Comparison of ENCODE assay signal across 9 cellular contexts in the genomic region with DNA sequence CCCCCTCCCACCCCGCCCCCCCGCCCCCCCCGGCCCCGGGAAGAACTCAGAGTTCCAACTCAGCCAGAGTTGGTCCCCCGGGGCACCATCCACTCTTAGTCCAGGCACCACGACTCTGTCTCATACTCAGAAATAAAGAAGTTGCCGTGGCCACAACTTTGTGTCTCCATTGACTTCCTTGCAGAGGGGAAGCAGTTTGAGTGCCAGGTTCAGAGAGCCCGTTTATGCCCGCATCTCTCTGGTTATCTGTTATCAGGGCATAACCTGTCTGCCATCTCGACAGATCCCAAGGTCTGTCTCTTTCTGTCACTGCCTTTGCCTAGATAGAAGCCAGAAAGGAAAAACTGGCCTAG. TPM values are rescaled to one million over a fixed set of nuclear protein-coding genes. Genes with fewer than 3 reads are reported as not detected.
DNase-seq lines count a peak whose midpoint lies in the region; ATAC-seq and TF ChIP-seq lines count a peak whose summit lies in the region.
"Had no signal": no experiment of that assay in that cellular context is flagged by ENCODE, and none has a peak within 500 bp of the region (broad histone marks: within the 10 kb centered on the region; RNA-seq: fewer than 3 reads in every experiment).

No MANE protein-coding gene starts in this region.

- DNase-seq in CD4-positive, alpha-beta memory T cell = no peak
- DNase-seq in HAP-1 (ENCODE audit: low spot score in 2 of 2) = no peak
- DNase-seq in WTC11 (ENCODE audit: low spot score) = no peak
- peak in 1 of 2 donors; percentile 11 for DNase-seq in stimulated activated effector memory CD8-positive, alpha-beta T cell treated with anti-CD3 and anti-CD28 coated beads, Interleukin-12 subunit alpha, Interleukin-12 subunit beta, amount 100 ng/mL, for 72 hours (ENCODE audit: low spot score in 2 of 2)
- no peak for DNase-seq in NCI-H1105 (lab: John Stamatoyannopoulos, UW)
- DNase-seq in DMS114 treated with DMSO at 0.1 percent for 48 hours (lab: John Stamatoyannopoulos, UW; ENCODE audit: unreplicated experiment) = no peak

- peaks cover 13 to 38% of the 10 kb centered on the region in 2 donors for H3K36me3 Mint-ChIP-seq in CD4-positive, alpha-beta memory T cell
- H3K36me3 Mint-ChIP-seq in WTC11 = peaks cover 26% of the 10 kb centered on the region
- H3K36me3 Mint-ChIP-seq in stimulated activated effector memory CD8-positive, alpha-beta T cell treated with anti-CD3 and anti-CD28 coated beads, Interleukin-12 subunit alpha, Interleukin-12 subunit beta, amount 100 ng/mL, for 72 hours = peaks cover 65% of the 10 kb centered on the region

- H3K4me3 Mint-ChIP-seq in CD4-positive, alpha-beta memory T cell = peak overlapping the region; percentile 93 to 99 (median 97)
- peak overlapping the region; percentile 88 for H3K4me3 Mint-ChIP-seq in WTC11
- H3K4me3 Mint-ChIP-seq in stimulated activated effector memory CD8-positive, alpha-beta T cell treated with anti-CD3 and anti-CD28 coated beads, Interleukin-12 subunit alpha, Interleukin-12 subunit beta, amount 100 ng/mL, for 72 hours = peak overlapping the region; percentile 86

- intact Hi-C loops in CD4-positive, alpha-beta memory T cell (cut with micrococcal nuclease) = no loop called here

- CTCF ChIA-PET in CD4-positive, alpha-beta memory T cell (lab: Charles Lee; ENCODE audit: partially characterized antibody) = interaction anchor here (0.9 to 1.2 kb wide), 3 partner anchors 41 to 123 kb away, joined by 3 to 5 read pairs (median 3); no protein-coding TSS in a partner anchor
- CTCF ChIA-PET in WTC11 (lab: Charles Lee) = interaction anchor here (0.9 to 1.5 kb wide), 4 partner anchors 9 to 154 kb away, joined by 3 to 7 read pairs (median 4); partner anchors contain the start of gene AARS2

- H3K9me3 Mint-ChIP-seq in CD4-positive, alpha-beta memory T cell = no peaks in the 10 kb centered on the region
- no peaks in the 10 kb centered on the region for H3K9me3 Mint-ChIP-seq in WTC11
- H3K9me3 Mint-ChIP-seq in stimulated activated effector memory CD8-positive, alpha-beta T cell treated with anti-CD3 and anti-CD28 coated beads, Interleukin-12 subunit alpha, Interleukin-12 subunit beta, amount 100 ng/mL, for 72 hours = no peaks in the 10 kb centered on the region

- peak overlapping the region; percentile 88 to 93 for H3K4me3 ChIP-seq in CD4-positive, alpha-beta memory T cell (ENCODE audit: low read length in 2 of 2)
- H3K4me3 ChIP-seq in HAP-1 (peak overlapping the region; percentile 79), iPS-15b (ENCODE audit: low read depth, low read length) (peak overlapping the region; percentile 52)

- no peaks in the 10 kb centered on the region for H3K9me3 ChIP-seq in CD4-positive, alpha-beta memory T cell (ENCODE audit: control insufficient read depth in 1 of 2, low read length in 2 of 2)
- no peaks in the 10 kb centered on the region for H3K9me3 ChIP-seq in HAP-1
- no peaks in the 10 kb centered on the region for H3K9me3 ChIP-seq in iPS-15b (ENCODE audit: control insufficient read depth, insufficient read depth, low read length)

- peaks cover 30% of the 10 kb centered on the region for H3K4me1 ChIP-seq in CD4-positive, alpha-beta memory T cell (ENCODE audit: insufficient read depth, low read length)
- H3K4me1 ChIP-seq in HAP-1 (peaks cover 15% of the 10 kb centered on the region), iPS-15b (ENCODE audit: control insufficient read depth, insufficient read depth, low read length) (no peaks in the 10 kb centered on the region)

- in situ Hi-C loops in HAP-1 (cut with MboI; ENCODE audit: low sequenced_read_pairs) = no loop called here

- no peaks in the 10 kb centered on the region for H3K27me3 Mint-ChIP-seq in CD4-positive, alpha-beta memory T cell
- H3K27me3 Mint-ChIP-seq in WTC11 (ENCODE audit: low read depth) = no peaks in the 10 kb centered on the region

- H3K27ac ChIP-seq in CD4-positive, alpha-beta memory T cell (ENCODE audit: low read depth, low read length) = peak overlapping the region; percentile 49

- H3K27me3 ChIP-seq in CD4-positive, alpha-beta memory T cell (ENCODE audit: insufficient read depth, low read length) = no peaks in the 10 kb centered on the region
- H3K27me3 ChIP-seq in HAP-1 (ENCODE audit: low read depth) (no peaks in the 10 kb centered on the region), iPS-15b (ENCODE audit: control insufficient read depth, insufficient read depth, low read length) (no peaks in the 10 kb centered on the region)

- peaks cover 10% of the 10 kb centered on the region for H3K36me3 ChIP-seq in CD4-positive, alpha-beta memory T cell (ENCODE audit: insufficient read depth, low read length)
- H3K36me3 ChIP-seq in HAP-1 (replicated peaks) = peaks cover 20% of the 10 kb centered on the region
- H3K36me3 ChIP-seq in iPS-15b (ENCODE audit: control insufficient read depth, insufficient read depth, low read length) = peaks cover 4% of the 10 kb centered on the region

- ATAC-seq in WTC11 (no peak), HG03159 (IDR thresholded peaks at IDR 0.05; ENCODE audit: unreplicated experiment) (no peak)
- no peak for ATAC-seq in stimulated activated effector memory CD8-positive, alpha-beta T cell treated with anti-CD3 and anti-CD28 coated beads, Interleukin-12 subunit alpha, Interleukin-12 subunit beta, amount 100 ng/mL, for 72 hours

- H3K9ac ChIP-seq in iPS-15b (ENCODE audit: low read depth, low read length) = no peak overlapping the region

- TF ChIP-seq CTCF in WTC11 (IDR thresholded peaks at IDR 0.05) = no peak

- H3K4me1 Mint-ChIP-seq in CD4-positive, alpha-beta memory T cell = peaks cover 31 to 43% (median 38%) of the 10 kb centered on the region in 4 donors
- H3K4me1 Mint-ChIP-seq in WTC11 = peaks cover 24% of the 10 kb centered on the region
- peaks cover 42% of the 10 kb centered on the region for H3K4me1 Mint-ChIP-seq in stimulated activated effector memory CD8-positive, alpha-beta T cell treated with anti-CD3 and anti-CD28 coated beads, Interleukin-12 subunit alpha, Interleukin-12 subunit beta, amount 100 ng/mL, for 72 hours

- POLR2A ChIA-PET in CD4-positive, alpha-beta memory T cell (lab: Charles Lee; ENCODE audit: partially characterized antibody) = interaction anchor here (1.0 to 2.2 kb wide), 7 partner anchors 16 to 163 kb away, joined by 3 to 9 read pairs (median 5); partner anchors contain the start of genes HSP90AB1 and SLC35B2
- POLR2A ChIA-PET in WTC11 (lab: Charles Lee) = no interaction called here

- H3K27ac Mint-ChIP-seq in CD4-positive, alpha-beta memory T cell = peak overlapping the region; percentile 14 to 99 (median 95)
- H3K27ac Mint-ChIP-seq in WTC11 = peak overlapping the region; percentile 72
- H3K27ac Mint-ChIP-seq in stimulated activated effector memory CD8-positive, alpha-beta T cell treated with anti-CD3 and anti-CD28 coated beads, Interleukin-12 subunit alpha, Interleukin-12 subunit beta, amount 100 ng/mL, for 72 hours = peak overlapping the region; percentile 92

TF ChIP-seq in WTC11, 78 proteins besides CTCF, POLR2A, EP300 and RAD21 (continues in another document):
- TF ChIP-seq ZBTB21 (CRISPR knock-in tag; IDR thresholded peaks at IDR 0.05; ENCODE audit: borderline replicate concordance) (no peak), ZNF396 (CRISPR knock-in tag; IDR thresholded peaks at IDR 0.05; ENCODE audit: borderline replicate concordance) (no peak), TEAD4 (CRISPR knock-in tag; IDR thresholded peaks at IDR 0.05) (no peak), NR1H2 (CRISPR knock-in tag; IDR thresholded peaks at IDR 0.05) (no peak), E2F1 (CRISPR knock-in tag; IDR thresholded peaks at IDR 0.05) (no peak), CDX4 (CRISPR knock-in tag; IDR thresholded peaks at IDR 0.05; ENCODE audit: borderline replicate concordance) (no peak), TCF7 (CRISPR knock-in tag; IDR thresholded peaks at IDR 0.05; ENCODE audit: low read depth) (no peak)
- TF ChIP-seq, protein P1, sequence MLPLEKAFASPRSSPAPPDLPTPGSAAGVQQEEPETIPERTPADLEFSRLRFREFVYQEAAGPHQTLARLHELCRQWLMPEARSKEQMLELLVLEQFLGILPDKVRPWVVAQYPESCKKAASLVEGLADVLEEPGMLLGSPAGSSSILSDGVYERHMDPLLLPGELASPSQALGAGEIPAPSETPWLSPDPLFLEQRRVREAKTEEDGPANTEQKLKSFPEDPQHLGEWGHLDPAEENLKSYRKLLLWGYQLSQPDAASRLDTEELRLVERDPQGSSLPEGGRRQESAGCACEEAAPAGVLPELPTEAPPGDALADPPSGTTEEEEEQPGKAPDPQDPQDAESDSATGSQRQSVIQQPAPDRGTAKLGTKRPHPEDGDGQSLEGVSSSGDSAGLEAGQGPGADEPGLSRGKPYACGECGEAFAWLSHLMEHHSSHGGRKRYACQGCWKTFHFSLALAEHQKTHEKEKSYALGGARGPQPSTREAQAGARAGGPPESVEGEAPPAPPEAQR (CRISPR knock-in tag; IDR thresholded peaks at IDR 0.05) = no peak
- TF ChIP-seq, protein P2, sequence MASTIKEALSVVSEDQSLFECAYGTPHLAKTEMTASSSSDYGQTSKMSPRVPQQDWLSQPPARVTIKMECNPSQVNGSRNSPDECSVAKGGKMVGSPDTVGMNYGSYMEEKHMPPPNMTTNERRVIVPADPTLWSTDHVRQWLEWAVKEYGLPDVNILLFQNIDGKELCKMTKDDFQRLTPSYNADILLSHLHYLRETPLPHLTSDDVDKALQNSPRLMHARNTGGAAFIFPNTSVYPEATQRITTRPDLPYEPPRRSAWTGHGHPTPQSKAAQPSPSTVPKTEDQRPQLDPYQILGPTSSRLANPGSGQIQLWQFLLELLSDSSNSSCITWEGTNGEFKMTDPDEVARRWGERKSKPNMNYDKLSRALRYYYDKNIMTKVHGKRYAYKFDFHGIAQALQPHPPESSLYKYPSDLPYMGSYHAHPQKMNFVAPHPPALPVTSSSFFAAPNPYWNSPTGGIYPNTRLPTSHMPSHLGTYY (CRISPR knock-in tag; IDR thresholded peaks at IDR 0.05) = no peak

RNA-seq across cellular contexts. Expression of gene CDC5L, which starts 0.6 kb away (rescaled TPM):
- 10 to 100 TPM; 20.9 to 22.4 TPM for total RNA-seq in CD4-positive, alpha-beta memory T cell
- 10 to 100 TPM in 1 of 2 donors, 1 to 10 TPM in 1; 9.8 to 17.7 TPM for polyA plus RNA-seq in CD4-positive, alpha-beta memory T cell
- 23.5 to 24.6 TPM (median 24.0 TPM) in 3 replicates for total RNA-seq in WTC11 (2021)

RNA-seq across cellular contexts. Expression of gene SPATS1, which starts 45.7 kb away (rescaled TPM):
- not detected for total RNA-seq in CD4-positive, alpha-beta memory T cell
- not detected for polyA plus RNA-seq in CD4-positive, alpha-beta memory T cell
- not detected in 3 replicates for total RNA-seq in WTC11 (2021)
- total RNA-seq: RPMI7951 had no signal
